ENCODE assay signal across 24 cellular contexts in the genomic region with DNA sequence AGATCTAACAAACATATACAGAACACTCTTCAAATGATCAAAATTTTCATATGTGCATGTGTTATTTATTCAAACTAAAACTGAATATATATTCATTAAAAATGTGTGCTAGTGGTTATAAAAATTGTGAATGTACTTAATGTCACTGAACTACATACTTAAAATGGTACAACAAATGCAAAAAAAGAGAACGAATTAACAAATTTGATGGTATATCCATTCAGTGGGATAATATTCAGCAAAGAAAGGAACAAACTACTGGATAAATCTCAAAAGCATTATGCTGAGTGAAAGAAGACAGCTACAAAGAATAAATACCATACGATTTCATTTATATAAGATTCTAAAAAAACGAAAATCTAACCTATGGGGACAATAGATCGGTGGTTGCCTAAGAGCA.
"Had no signal": no experiment of that assay in that cellular context is flagged by ENCODE, and none has a peak within 500 bp of the region (broad histone marks: within the 10 kb centered on the region; RNA-seq: fewer than 3 reads in every experiment).

No MANE protein-coding gene starts in this region.

- H3K4me3 ChIP-seq: coronary artery, dorsolateral prefrontal cortex, esophagus squamous epithelium, gastroesophageal sphincter, heart right ventricle, left lung, lower lobe of right lung had no signal

- H3K36me3 ChIP-seq: gastroesophageal sphincter, lower lobe of right lung had no signal

- H3K9me3 ChIP-seq: gastroesophageal sphincter had no signal

- ATAC-seq: esophagus mucosa, gastroesophageal sphincter, heart right ventricle, left cardiac atrium, left lung, left ventricle myocardium superior, lower lobe of right lung had no signal

- H3K27me3 ChIP-seq: dorsolateral prefrontal cortex, esophagus squamous epithelium, gastroesophageal sphincter, heart right ventricle, left lung had no signal

- FAIRE-seq: colon, endometrium, islet of Langerhans, keratinocyte had no signal

- H3K4me1 ChIP-seq: esophagus squamous epithelium, left lung, lower lobe of right lung had no signal

- H3K27ac ChIP-seq: coronary artery, dorsolateral prefrontal cortex, epithelial cell of prostate, esophagus squamous epithelium, gastroesophageal sphincter, heart right ventricle, left lung, lower lobe of right lung had no signal

- DNase-seq: dermis blood vessel endothelial cell; dorsolateral prefrontal cortex; effector CD4-positive, alpha-beta T cell; effector memory CD4-positive, alpha-beta T cell; erythroblast; esophagus squamous epithelium; foreskin fibroblast; foreskin melanocyte; heart right ventricle; hippocampal formation; left cardiac atrium; left lung; left ventricle myocardium superior; lower lobe of right lung; mesenchymal stem cell; midbrain had no signal
